In genomic region chr7:77699056-77699455, GRCh38 we compare ENCODE assay signal across 8 cellular contexts.
DNase-seq lines count a peak whose midpoint lies in the region; ATAC-seq and TF ChIP-seq lines count a peak whose summit lies in the region.

No MANE protein-coding gene starts in this region.

- H3K9me2 ChIP-seq in DOHH2 (replicated peaks; ENCODE audit: control insufficient read depth, low read length), result no peaks in the 10 kb centered on the region

- no peak overlapping the region; the same call in 1 of the 2 replicates for H3K9ac ChIP-seq in KMS-11

- H4K20me1 ChIP-seq in DOHH2 (ENCODE audit: control insufficient read depth, insufficient read depth, low read depth, low read length), result peaks cover 41% of the 10 kb centered on the region
- peaks cover 39% of the 10 kb centered on the region for H4K20me1 ChIP-seq in KMS-11 (ENCODE audit: insufficient read depth)

- peak; percentile 31 to 32 for ATAC-seq in stimulated activated naive B cell treated with anti-CD40 and anti-IgM and Interleukin-4, amounts not matched to agents 10 μg/mL and 1 μg/mL and 100 μg/mL, for 72 hours (replicated peaks)

- peak overlapping the region; percentile 74 for H3K27ac ChIP-seq in DOHH2 (ENCODE audit: low read depth, low read length)
- H3K27ac ChIP-seq in KMS-11, result no peak overlapping the region
- H3K27ac ChIP-seq in effector memory CD4-positive, alpha-beta T cell (ENCODE audit: insufficient read depth, low read length, poor library complexity, severe bottlenecking), result no peak overlapping the region

- no peak for TF ChIP-seq CTCF in DOHH2 (IDR thresholded peaks at IDR 0.05; ENCODE audit: low read depth, low read length, poor library complexity, severe bottlenecking)
- TF ChIP-seq CTCF in GM20000 (IDR thresholded peaks at IDR 0.05; ENCODE audit: extremely low read depth, missing control alignments), result no peak
- no peak for TF ChIP-seq CTCF in KMS-11 (conservative IDR thresholded peaks at IDR 0.05; ENCODE audit: low read depth, low read length)

- H3K27me3 ChIP-seq in DOHH2 (ENCODE audit: control insufficient read depth, low read length) (no peaks in the 10 kb centered on the region), KMS-11 (ENCODE audit: insufficient read depth, low read depth) (no peaks in the 10 kb centered on the region)
- no peaks in the 10 kb centered on the region for H3K27me3 ChIP-seq in effector memory CD4-positive, alpha-beta T cell (replicated peaks; ENCODE audit: control insufficient read depth, insufficient read depth, low read length, poor library complexity, severe bottlenecking)

- H3K36me3 ChIP-seq in DOHH2 (ENCODE audit: control insufficient read depth, low read length) (peaks cover 56% of the 10 kb centered on the region), KMS-11 (ENCODE audit: insufficient read depth) (no peaks in the 10 kb centered on the region)
- peaks cover 6% of the 10 kb centered on the region for H3K36me3 ChIP-seq in effector memory CD4-positive, alpha-beta T cell (ENCODE audit: control insufficient read depth, insufficient read depth, low read length)

- H3K4me1 ChIP-seq in DOHH2 (ENCODE audit: control insufficient read depth, low read length), result peaks cover 54% of the 10 kb centered on the region
- peaks cover 38% of the 10 kb centered on the region for H3K4me1 ChIP-seq in KMS-11 (ENCODE audit: low read depth, poor library complexity, severe bottlenecking)
- H3K4me1 ChIP-seq in effector memory CD4-positive, alpha-beta T cell (ENCODE audit: control insufficient read depth, insufficient read depth, low read length, poor library complexity, severe bottlenecking), result peaks cover 18% of the 10 kb centered on the region

- no peaks in the 10 kb centered on the region for H3K9me3 ChIP-seq in DOHH2 (ENCODE audit: control insufficient read depth, insufficient read depth, low read length)
- no peaks in the 10 kb centered on the region for H3K9me3 ChIP-seq in effector memory CD4-positive, alpha-beta T cell (ENCODE audit: control insufficient read depth, low read length)

- peak overlapping the region; percentile 44 to 67 for H3K4me3 Mint-ChIP-seq in stimulated activated naive B cell treated with anti-CD40 and anti-IgM and Interleukin-4, amounts not matched to agents 10 μg/mL and 1 μg/mL and 100 μg/mL, for 72 hours

- H3K79me2 ChIP-seq in DOHH2 (ENCODE audit: control insufficient read depth, low read length) (peaks cover 96% of the 10 kb centered on the region), KMS-11 (ENCODE audit: insufficient read depth, low read depth) (peaks cover 84% of the 10 kb centered on the region)

- no peaks in the 10 kb centered on the region for H3K27me3 Mint-ChIP-seq in stimulated activated naive B cell treated with anti-CD40 and anti-IgM and Interleukin-4, amounts not matched to agents 10 μg/mL and 1 μg/mL and 100 μg/mL, for 72 hours

- H3K4me2 ChIP-seq in DOHH2 (ENCODE audit: low read length), result peak overlapping the region; percentile 96
- H3K4me2 ChIP-seq in KMS-11, result peak overlapping the region; percentile 91

- H3K4me3 ChIP-seq in DOHH2 (ENCODE audit: low read length), result peak overlapping the region; percentile 95
- H3K4me3 ChIP-seq in KMS-11 (IDR thresholded peaks at IDR 0.05; ENCODE audit: insufficient read depth, low read depth, low read length), result no peak overlapping the region
- peak overlapping the region; percentile 0 for H3K4me3 ChIP-seq in effector memory CD4-positive, alpha-beta T cell (ENCODE audit: insufficient read depth, low read depth, low read length, poor library complexity, severe bottlenecking)

- peak overlapping the region; percentile 62 for H3K27ac Mint-ChIP-seq in stimulated activated naive B cell treated with anti-CD40 and anti-IgM and Interleukin-4, amounts not matched to agents 10 μg/mL and 1 μg/mL and 100 μg/mL, for 72 hours

- no peak overlapping the region for H2AFZ ChIP-seq in KMS-11 (ENCODE audit: low read depth)

- peaks cover 20 to 25% of the 10 kb centered on the region in 2 donors for H3K36me3 Mint-ChIP-seq in stimulated activated naive B cell treated with anti-CD40 and anti-IgM and Interleukin-4, amounts not matched to agents 10 μg/mL and 1 μg/mL and 100 μg/mL, for 72 hours

- H3F3A ChIP-seq in DOHH2 (ENCODE audit: control insufficient read depth, insufficient read depth), result peaks cover 16% of the 10 kb centered on the region

- DNase-seq in GM20000 (ENCODE audit: low spot score), result peak; percentile 63
- DNase-seq in effector memory CD4-positive, alpha-beta T cell, result no peak
- no peak for DNase-seq in stimulated activated naive B cell treated with anti-CD40 and anti-IgM and Interleukin-4, amounts not matched to agents 10 μg/mL and 1 μg/mL and 100 μg/mL, for 72 hours
- DNase-seq in NCI-H82 (lab: John Stamatoyannopoulos, UW), result no peak
- DNase-seq in SKM-1 treated with dmso at 0.1 percent for 144 hours (lab: John Stamatoyannopoulos, UW; ENCODE audit: unreplicated experiment), result no peak
- no peak for DNase-seq in NCI-H774 (lab: John Stamatoyannopoulos, UW)

- H3K9me3 Mint-ChIP-seq in stimulated activated naive B cell treated with anti-CD40 and anti-IgM and Interleukin-4, amounts not matched to agents 10 μg/mL and 1 μg/mL and 100 μg/mL, for 72 hours, result no peaks in the 10 kb centered on the region

- peaks cover 23 to 52% of the 10 kb centered on the region in 2 donors for H3K4me1 Mint-ChIP-seq in stimulated activated naive B cell treated with anti-CD40 and anti-IgM and Interleukin-4, amounts not matched to agents 10 μg/mL and 1 μg/mL and 100 μg/mL, for 72 hours
